Comparison of ENCODE assay signal across 2 cellular contexts in genomic region chr20:13028673-13029072, GRCh38.
TF ChIP-seq lines count a peak whose summit lies in the region.

No MANE protein-coding gene starts in this region.

TF ChIP-seq in HepG2, 621 proteins besides CTCF, POLR2A, EP300 and RAD21:
- TF ChIP-seq CSRNP2 (CRISPR knock-in tag; conservative IDR thresholded peaks at IDR 0.05; ENCODE audit: low read depth) = no peak
- peak; percentile 37 for TF ChIP-seq MAFF (IDR thresholded peaks at IDR 0.05; ENCODE audit: low read depth, low read length)
- TF ChIP-seq MAFK (conservative IDR thresholded peaks at IDR 0.05 in 1 of 2, IDR thresholded peaks at IDR 0.05 in 1 of 2; ENCODE audit: low read length in 2 of 2) = peak; percentile 55 to 57; a peak in 3 of 4 replicates
- TF ChIP-seq ZFY (CRISPR knock-in tag; IDR thresholded peaks at IDR 0.05) = no peak

TF ChIP-seq in HEK293T, 16 proteins besides CTCF, POLR2A, EP300 and RAD21:
- TF ChIP-seq SP1 (IDR thresholded peaks at IDR 0.05) (no peak), PKNOX1 (IDR thresholded peaks at IDR 0.05) (no peak), FOXM1 (IDR thresholded peaks at IDR 0.05; ENCODE audit: borderline replicate concordance) (no peak), NFRKB (IDR thresholded peaks at IDR 0.05) (no peak), ZNF384 (IDR thresholded peaks at IDR 0.05) (no peak), L3MBTL2 (conservative IDR thresholded peaks at IDR 0.05) (no peak), FOXA1 (IDR thresholded peaks at IDR 0.05) (no peak), ARNT (IDR thresholded peaks at IDR 0.05) (no peak), TARDBP (IDR thresholded peaks at IDR 0.05) (no peak), LEF1 (IDR thresholded peaks at IDR 0.05; ENCODE audit: borderline replicate concordance) (no peak)
